Comparison of ENCODE assay signal across 33 cellular contexts in genomic region chr2:162482463-162482862, GRCh38.
"Had no signal": no experiment of that assay in that cellular context is flagged by ENCODE, and none has a peak within 500 bp of the region (broad histone marks: within the 10 kb centered on the region; RNA-seq: fewer than 3 reads in every experiment).

No MANE protein-coding gene starts in this region.

- H3K4me1 ChIP-seq: adrenal gland, ascending aorta, breast epithelium had no signal

- H3K27me3 ChIP-seq: adrenal gland, ascending aorta, body of pancreas, brain microvascular endothelial cell, breast epithelium, cardiac muscle cell had no signal

- H3K36me3 ChIP-seq: adrenal gland, ascending aorta, brain microvascular endothelial cell, breast epithelium had no signal

- ATAC-seq: activated naive CD4-positive, alpha-beta T cell treated with anti-CD3 and anti-CD28 coated beads, Interleukin-2, amount 50 U/mL, for 72 hours; activated naive CD8-positive, alpha-beta T cell treated with anti-CD3 and anti-CD28 coated beads, Interleukin-2, amount 50 U/mL, for 24 hours; activated T-cell treated with anti-CD3 and anti-CD28 coated beads, Interleukin-2, amount 50 U/mL, for 4 hours; activated T-cell treated with anti-CD3 and anti-CD28 coated beads, Interleukin-2, amount 50 U/mL, for 72 hours; activated T-helper 17 cell treated with anti-CD3 and anti-CD28 coated beads, Interleukin-2, amount 50 U/mL, for 72 hours; body of pancreas had no signal

- H3K27ac ChIP-seq: adrenal gland, ascending aorta, body of pancreas, brain microvascular endothelial cell, breast epithelium, cardiac muscle cell had no signal

- H3K9me3 ChIP-seq: adrenal gland, ascending aorta, body of pancreas, breast epithelium had no signal

- DNase-seq: activated effector memory CD4-positive, alpha-beta T cell treated with anti-CD3 and anti-CD28 coated beads, Interleukin-2, amount 50 U/mL, for 16 hours; activated effector memory CD4-positive, alpha-beta T cell treated with Interleukin-2 at 50 U/mL for 16 hours; activated gamma-delta T cell; activated gamma-delta T cell treated with Interleukin-2 at 50 U/mL for 16 hours; activated naive CD4-positive, alpha-beta T cell; activated naive CD4-positive, alpha-beta T cell treated with anti-CD3 and anti-CD28 coated beads for 36 hours; activated naive CD4-positive, alpha-beta T cell treated with anti-CD3 and anti-CD28 coated beads, Interleukin-2, amount 10 ng/mL, durations not matched to agents 7 days and 5 days; activated naive CD4-positive, alpha-beta T cell treated with anti-CD3 and anti-CD28 coated beads, Interleukin-2, amount 50 U/mL, for 16 hours; activated naive CD4-positive, alpha-beta T cell treated with Interleukin-2 at 50 U/mL for 16 hours; activated naive CD8-positive, alpha-beta T cell treated with anti-CD3 and anti-CD28 coated beads for 36 hours; activated naive CD8-positive, alpha-beta T cell treated with anti-CD3 and anti-CD28 coated beads, Interleukin-2, amount 10 ng/mL, durations not matched to agents 7 days and 5 days; activated naive CD8-positive, alpha-beta T cell treated with anti-CD3 and anti-CD28 coated beads, Interleukin-2, amount 50 U/mL, for 24 hours; activated T-cell treated with anti-CD3 and anti-CD28 coated beads for 4 hours; activated T-cell treated with anti-CD3 and anti-CD28 coated beads, Interleukin-2, amount 50 U/mL, for 1 hour; activated T-cell treated with anti-CD3 and anti-CD28 coated beads, Interleukin-2, amount 50 U/mL, for 24 hours; activated T-cell treated with anti-CD3 and anti-CD28 coated beads, Interleukin-2, amount 50 U/mL, for 4 hours; activated T-cell treated with anti-CD3 and anti-CD28 coated beads, Interleukin-2, amount 50 U/mL, for 48 hours; activated T-cell treated with anti-CD3 and anti-CD28 coated beads, Interleukin-2, amount 50 U/mL, for 72 hours; adrenal gland; amniotic stem cell; amygdala; anterior cingulate cortex; aorta; body of pancreas; brain microvascular endothelial cell; caudate nucleus; central memory CD4-positive, alpha-beta T cell; cerebellar nuclear complex had no signal

- H3K4me3 ChIP-seq: adrenal gland, ascending aorta, body of pancreas, breast epithelium, cardiac muscle cell had no signal
